Comparison of ENCODE assay signal across 19 cellular contexts in genomic region chr6:40097590-40097989, GRCh38.
DNase-seq lines count a peak whose midpoint lies in the region; ATAC-seq, FAIRE-seq and TF ChIP-seq lines count a peak whose summit lies in the region.
"Had no signal": no experiment of that assay in that cellular context is flagged by ENCODE, and none has a peak within 500 bp of the region (broad histone marks: within the 10 kb centered on the region; RNA-seq: fewer than 3 reads in every experiment).

No MANE protein-coding gene starts in this region.

- no peak for TF ChIP-seq CTCF in K562 (IDR thresholded peaks at IDR 0.05 in 2 of 3, conservative IDR thresholded peaks at IDR 0.05 in 1 of 3; ENCODE audit: insufficient read depth in 2 of 3, low read depth in 1 of 3, low read length in 3 of 3)

- no peak overlapping the region for H3K27ac ChIP-seq in K562 (ENCODE audit: extremely low read depth, low read depth, low read length)
- H3K27ac ChIP-seq: 22Rv1, BLaER1, C4-2B had no signal

- no peaks in the 10 kb centered on the region for H4K20me1 ChIP-seq in K562 (replicated peaks; ENCODE audit: control insufficient read depth, insufficient read depth, low read length)
- H4K20me1 ChIP-seq: BLaER1 had no signal

- FAIRE-seq in K562 (lab: Jason Lieb, UNC), result no peak
- FAIRE-seq: A204.1, D721Med, G401.6 had no signal

- CTCF ChIA-PET in K562 (lab: Yijun Ruan, JAX; ENCODE audit: low intra/inter-chr PET ratio), result no interaction called here

- H3K9me1 ChIP-seq in K562 (ENCODE audit: control insufficient read depth, insufficient read depth, low read length), result no peaks in the 10 kb centered on the region

- ATAC-seq in K562, result no peak
- ATAC-seq: GM23338, HCT116 had no signal

- TF ChIP-seq EP300 in K562 (IDR thresholded peaks at IDR 0.05; ENCODE audit: low read length), result no peak

- H3K4me3 ChIP-seq in K562, result no peak overlapping the region
- H3K4me3 ChIP-seq: BLaER1, GM23338 had no signal

- no peaks in the 10 kb centered on the region for H3K36me3 ChIP-seq in K562 (ENCODE audit: control insufficient read depth, insufficient read depth, low read length)
- H3K36me3 ChIP-seq: BLaER1 had no signal

- TF ChIP-seq POLR2A in K562 (conservative IDR thresholded peaks at IDR 0.05), result no peak

- no peaks in the 10 kb centered on the region for H3K9me3 ChIP-seq in K562 (replicated peaks; ENCODE audit: control insufficient read depth, insufficient read depth, low read depth, low read length)
- H3K9me3 ChIP-seq: BLaER1 had no signal

- no TSS peak for BruUV-seq in K562 (replicated peaks; lab: Mats Ljungman, UMichigan)

- no peaks in the 10 kb centered on the region; a peak in 1 of 5 replicates for H3K27me3 ChIP-seq in K562 (ENCODE audit: control insufficient read depth in 2 of 2, insufficient read depth in 2 of 2, low read length in 2 of 2)
- H3K27me3 ChIP-seq: BLaER1 had no signal

- in situ Hi-C loops in K562 (cut with MboI), result no loop called here

- H3K4me1 ChIP-seq in K562 (replicated peaks in 1 of 2; ENCODE audit: control insufficient read depth in 2 of 2, insufficient read depth in 2 of 2, low read length in 2 of 2), result peaks cover 0 to 9% of the 10 kb centered on the region in 2 experiments; a peak in 2 of 5 replicates

- TF ChIP-seq RAD21 in K562 (CRISPR knock-in tag; conservative IDR thresholded peaks at IDR 0.05 in 1 of 2, IDR thresholded peaks at IDR 0.05 in 1 of 2), result no peak

- DNase-seq in DMS 273 (lab: John Stamatoyannopoulos, UW; ENCODE audit: unreplicated experiment) (peak; percentile 5), DMS 273 treated with DMSO at 0.1 percent for 48 hours (lab: John Stamatoyannopoulos, UW) (no peak), NCI-H446 treated with DMSO at 0.1 percent for 48 hours (lab: John Stamatoyannopoulos, UW) (peak; percentile 11), NCI-H446 (lab: John Stamatoyannopoulos, UW) (no peak), K562 (ENCODE audit: extremely low read depth in 1 of 4, low spot score in 3 of 4) (no peak), NCI-H2081 treated with DMSO at 0.1 percent for 48 hours (lab: John Stamatoyannopoulos, UW) (no peak)
- DNase-seq: CD4-positive, CD25-positive, alpha-beta regulatory T cell; CD8-positive, alpha-beta memory T cell; DMS153; DND-41; H9 had no signal

- POLR2A ChIA-PET in K562 (lab: Yijun Ruan, JAX), result interaction anchor here (1.2 kb wide), 1 partner anchor 13 kb away, joined by 3 read pairs; no protein-coding TSS in a partner anchor

- intact Hi-C loops in K562 (cut with micrococcal nuclease), result no loop called here

- H3K79me2 ChIP-seq in K562 (ENCODE audit: control insufficient read depth, insufficient read depth, low read length), result no peaks in the 10 kb centered on the region

- H3K4me2 ChIP-seq in K562 (ENCODE audit: insufficient read depth, low read length), result no peak overlapping the region
- H3K4me2 ChIP-seq: GM23338 had no signal

- no peak overlapping the region for H2AFZ ChIP-seq in K562 (ENCODE audit: low read depth, low read length)
- H2AFZ ChIP-seq: GM23338 had no signal

- WGBS in K562 (ENCODE audit: insufficient coverage, low coverage, missing lambda C conversion rate), result 6% methylated on average over 2 of the region's 2 CpGs

- no peak overlapping the region for H3K9ac ChIP-seq in K562 (ENCODE audit: insufficient read depth in 1 of 2, low read depth in 2 of 2, low read length in 2 of 2)
- H3K9ac ChIP-seq: BLaER1 had no signal

TF ChIP-seq in K562, 482 proteins besides CTCF, POLR2A, EP300 and RAD21:
- no peak for TF ChIP-seq PBX2 (CRISPR knock-in tag; IDR thresholded peaks at IDR 0.05; ENCODE audit: low read depth)
- peak; percentile 86 for TF ChIP-seq PBX2 (tag; conservative IDR thresholded peaks at IDR 0.05; ENCODE audit: low read depth)
- TF ChIP-seq MEIS2 (IDR thresholded peaks at IDR 0.05; ENCODE audit: partially characterized antibody), result peak; percentile 88
- TF ChIP-seq PKNOX1 (IDR thresholded peaks at IDR 0.05), result peak; percentile 44; the same call in 1 of the 2 replicates
- no peak for TF ChIP-seq BRD4 (IDR thresholded peaks at IDR 0.05)

Comparison
In these comparisons a context has a peak if more than half of its experiments do, and no peak if none do; other contexts are left out.
1. DNase-seq: peak in DMS 273 (single experiment) and NCI-H446 treated with DMSO at 0.1 percent for 48 hours (single experiment); none in DMS 273 treated with DMSO at 0.1 percent for 48 hours (single experiment), NCI-H446 (0 of 2), K562 (0 of 4) and NCI-H2081 treated with DMSO at 0.1 percent for 48 hours (single experiment).